ENCODE assay signal across 8 cellular contexts in the genomic region with DNA sequence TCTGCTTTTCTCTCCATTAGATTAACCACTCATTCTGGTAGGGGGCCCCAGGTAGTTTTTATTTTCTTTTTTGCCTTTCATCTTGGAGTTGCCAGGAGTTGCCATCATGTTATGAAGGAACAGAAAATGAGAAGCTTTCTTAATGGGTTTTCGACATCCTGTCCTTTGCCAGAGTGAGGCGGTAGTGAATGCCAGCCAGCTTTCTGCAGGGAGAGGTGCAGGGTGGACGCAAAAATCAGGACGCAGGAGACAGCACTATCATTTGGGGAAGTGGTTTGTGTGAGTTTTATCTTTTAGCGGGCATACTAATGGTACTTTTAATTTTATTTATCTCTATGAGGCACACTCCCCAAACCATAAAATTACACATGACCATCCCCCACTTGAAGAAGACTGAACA. TPM values are rescaled to one million over a fixed set of nuclear protein-coding genes. Genes with fewer than 3 reads are reported as not detected.
A peak's percentile ranks its signal among the peaks of the same experiment; 100 is the strongest.
DNase-seq lines count a peak whose midpoint lies in the region; ATAC-seq lines count a peak whose summit lies in the region.

No MANE protein-coding gene starts in this region.

- POLR2A ChIA-PET in activated CD8-positive, alpha-beta T cell treated with anti-CD3 and anti-CD28 coated beads, Interleukin-2, amount 10 ng/mL, durations not matched to agents 7 days and 5 days (lab: Charles Lee), result no interaction called here

- peak overlapping the region; percentile 90; the same call in 1 of the 2 replicates for H3K9ac ChIP-seq in ES-I3 (ENCODE audit: low read depth, low read length)
- peak overlapping the region; percentile 74 for H3K9ac ChIP-seq in muscle layer of colon (ENCODE audit: low read length)

- H3K4me1 ChIP-seq in ES-I3 (ENCODE audit: insufficient read depth, low read length), result peaks cover 20% of the 10 kb centered on the region
- peaks cover 41% of the 10 kb centered on the region for H3K4me1 ChIP-seq in muscle layer of colon (ENCODE audit: insufficient read depth, low read length)

- H3K4me3 ChIP-seq in muscle layer of colon (ENCODE audit: low read depth in 1 of 2, low read length in 2 of 2), result peak overlapping the region; percentile 78 to 93

- intact Hi-C loops in dendritic cell treated with granulocyte-macrophage colony-stimulating factor and Interleukin-4, amounts not matched to agents 40 ng/mL and 50 ng/mL, for 4 days (cut with micrococcal nuclease), result no loop called here
- intact Hi-C loops in sciatic nerve (cut with DNase I), result no loop called here

- peaks cover 21% of the 10 kb centered on the region for H3K4me1 Mint-ChIP-seq in dendritic cell treated with granulocyte-macrophage colony-stimulating factor and Interleukin-4, amounts not matched to agents 40 ng/mL and 50 ng/mL, for 4 days (ENCODE audit: low read depth)
- peaks cover 11% of the 10 kb centered on the region for H3K4me1 Mint-ChIP-seq in activated CD8-positive, alpha-beta T cell treated with anti-CD3 and anti-CD28 coated beads, Interleukin-2, amount 10 ng/mL, durations not matched to agents 7 days and 5 days (ENCODE audit: low read depth)

- ATAC-seq in sciatic nerve (no peak), HG03108 (IDR thresholded peaks at IDR 0.05; ENCODE audit: unreplicated experiment) (no peak)
- ATAC-seq in activated CD8-positive, alpha-beta T cell treated with anti-CD3 and anti-CD28 coated beads, Interleukin-2, amount 10 ng/mL, durations not matched to agents 7 days and 5 days, result no peak

- CTCF ChIA-PET in activated CD8-positive, alpha-beta T cell treated with anti-CD3 and anti-CD28 coated beads, Interleukin-2, amount 10 ng/mL, durations not matched to agents 7 days and 5 days (lab: Charles Lee), result interaction anchor here (1.0 kb wide), 1 partner anchor 969 kb away, joined by 3 read pairs; no protein-coding TSS in a partner anchor

- H3K9me3 ChIP-seq in ES-I3 (ENCODE audit: control insufficient read depth, insufficient read depth, low read length) (no peaks in the 10 kb centered on the region), muscle layer of colon (ENCODE audit: low read length) (no peaks in the 10 kb centered on the region)

- H3K4me3 Mint-ChIP-seq in dendritic cell treated with granulocyte-macrophage colony-stimulating factor and Interleukin-4, amounts not matched to agents 40 ng/mL and 50 ng/mL, for 4 days, result peak overlapping the region; percentile 58
- no peak overlapping the region for H3K4me3 Mint-ChIP-seq in activated CD8-positive, alpha-beta T cell treated with anti-CD3 and anti-CD28 coated beads, Interleukin-2, amount 10 ng/mL, durations not matched to agents 7 days and 5 days

- peak overlapping the region; percentile 91 for H3K27ac ChIP-seq in muscle layer of colon (ENCODE audit: low read depth, low read length)

- H3K27ac Mint-ChIP-seq in dendritic cell treated with granulocyte-macrophage colony-stimulating factor and Interleukin-4, amounts not matched to agents 40 ng/mL and 50 ng/mL, for 4 days, result no peak overlapping the region
- H3K27ac Mint-ChIP-seq in activated CD8-positive, alpha-beta T cell treated with anti-CD3 and anti-CD28 coated beads, Interleukin-2, amount 10 ng/mL, durations not matched to agents 7 days and 5 days, result no peak overlapping the region

- H3K9me3 Mint-ChIP-seq in dendritic cell treated with granulocyte-macrophage colony-stimulating factor and Interleukin-4, amounts not matched to agents 40 ng/mL and 50 ng/mL, for 4 days, result no peaks in the 10 kb centered on the region
- H3K9me3 Mint-ChIP-seq in activated CD8-positive, alpha-beta T cell treated with anti-CD3 and anti-CD28 coated beads, Interleukin-2, amount 10 ng/mL, durations not matched to agents 7 days and 5 days (ENCODE audit: insufficient read depth), result no peaks in the 10 kb centered on the region

- H3K27me3 Mint-ChIP-seq in dendritic cell treated with granulocyte-macrophage colony-stimulating factor and Interleukin-4, amounts not matched to agents 40 ng/mL and 50 ng/mL, for 4 days, result peaks cover 63% of the 10 kb centered on the region
- H3K27me3 Mint-ChIP-seq in activated CD8-positive, alpha-beta T cell treated with anti-CD3 and anti-CD28 coated beads, Interleukin-2, amount 10 ng/mL, durations not matched to agents 7 days and 5 days (ENCODE audit: low read depth), result peaks cover 55% of the 10 kb centered on the region

- DNase-seq in NOMO-1 treated with dmso at 0.1 percent for 144 hours (lab: John Stamatoyannopoulos, UW; ENCODE audit: unreplicated experiment) (peak; percentile 44), NCI-H2171 treated with DMSO at 0.1 percent for 48 hours (lab: John Stamatoyannopoulos, UW) (no peak), sciatic nerve (ENCODE audit: low spot score) (no peak)
- DNase-seq in activated CD8-positive, alpha-beta T cell treated with anti-CD3 and anti-CD28 coated beads, Interleukin-2, amount 10 ng/mL, durations not matched to agents 7 days and 5 days, result no peak

- no peaks in the 10 kb centered on the region for H3K27me3 ChIP-seq in muscle layer of colon (ENCODE audit: control insufficient read depth in 1 of 2, insufficient read depth in 2 of 2, low read length in 2 of 2)

- H3K36me3 ChIP-seq in ES-I3 (ENCODE audit: insufficient read depth, low read length) (peaks cover 2% of the 10 kb centered on the region; the same call in 1 of the 2 replicates), muscle layer of colon (ENCODE audit: insufficient read depth, low read length) (no peaks in the 10 kb centered on the region)

- H3K36me3 Mint-ChIP-seq in dendritic cell treated with granulocyte-macrophage colony-stimulating factor and Interleukin-4, amounts not matched to agents 40 ng/mL and 50 ng/mL, for 4 days (ENCODE audit: low read depth), result no peaks in the 10 kb centered on the region
- H3K36me3 Mint-ChIP-seq in activated CD8-positive, alpha-beta T cell treated with anti-CD3 and anti-CD28 coated beads, Interleukin-2, amount 10 ng/mL, durations not matched to agents 7 days and 5 days (ENCODE audit: low read depth), result no peaks in the 10 kb centered on the region

RNA-seq across cellular contexts. Expression of a gene that starts 1.7 kb away (rescaled TPM):
- total RNA-seq in sciatic nerve, result 132 TPM
- 1 to 10 TPM; 1.0 TPM for total RNA-seq in activated CD8-positive, alpha-beta T cell treated with anti-CD3 and anti-CD28 coated beads, Interleukin-2, amount 10 ng/mL, durations not matched to agents 7 days and 5 days

Comparison
In these comparisons a context has a peak if more than half of its experiments do, and no peak if none do; other contexts are left out.
1. RNA of a gene that starts 1.7 kb away (total RNA-seq): 132 TPM in sciatic nerve (single experiment); 1.0 TPM in activated CD8-positive, alpha-beta T cell treated with anti-CD3 and anti-CD28 coated beads, Interleukin-2, amount 10 ng/mL, durations not matched to agents 7 days and 5 days; every median in the first group is over 10 times any median in the second.